Comparison of ENCODE assay signal across 8 cellular contexts in the genomic region with DNA sequence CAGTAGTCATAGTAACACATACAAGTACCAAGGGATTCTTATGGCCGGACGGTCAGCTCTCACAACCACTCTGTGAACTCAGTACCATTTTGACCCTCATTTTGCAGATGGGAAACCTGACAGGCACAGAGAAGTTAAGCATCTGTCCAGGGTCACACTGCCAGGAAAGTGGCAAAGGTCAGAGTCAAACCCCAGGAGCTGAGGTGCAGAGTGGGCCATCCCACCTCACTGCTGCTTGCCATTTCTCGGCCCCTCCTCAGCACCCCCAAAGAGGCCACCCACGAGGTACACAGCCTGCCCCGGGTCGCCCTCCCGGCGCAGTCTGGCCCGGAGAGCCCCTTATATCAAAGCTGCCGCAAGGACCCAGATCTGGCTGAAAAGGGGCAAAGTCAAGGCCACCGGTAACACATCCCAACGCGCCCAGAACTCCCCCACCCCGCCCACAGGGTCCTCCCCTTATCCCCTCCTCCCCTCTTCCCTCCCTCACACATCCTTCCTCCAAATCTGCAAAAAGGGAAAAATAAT.
DNase-seq lines count a peak whose midpoint lies in the region; ATAC-seq and TF ChIP-seq lines count a peak whose summit lies in the region.

No MANE protein-coding gene starts in this region.

- no peak for ATAC-seq in stimulated activated naive CD8-positive, alpha-beta T cell treated with anti-CD3 and anti-CD28 coated beads, Interleukin-15, Interleukin-2, amounts not matched to agents 100 U/mL and 50 U/mL, for 24 hours
- no peak for ATAC-seq in HG03280 (IDR thresholded peaks at IDR 0.05; ENCODE audit: unreplicated experiment)
- no peak for ATAC-seq in HG02870 (IDR thresholded peaks at IDR 0.05; ENCODE audit: unreplicated experiment)

- peak overlapping the region; percentile 96 for H3K27ac ChIP-seq in mucosa of rectum (ENCODE audit: low read depth in 2 of 2, low read length in 2 of 2)

- peak overlapping the region; percentile 89 to 92 for H3K9ac ChIP-seq in mucosa of rectum (ENCODE audit: low read depth in 1 of 2, low read length in 2 of 2)

- DNase-seq in stimulated activated naive CD8-positive, alpha-beta T cell treated with anti-CD3 and anti-CD28 coated beads, Interleukin-15, Interleukin-2, amounts not matched to agents 100 U/mL and 50 U/mL, for 24 hours: no peak
- no peak for DNase-seq in cardiac fibroblast (ENCODE audit: low read depth in 2 of 2)
- DNase-seq in HuH-7.5 (ENCODE audit: low spot score): no peak
- no peak for DNase-seq in NCI-H1417 treated with DMSO at 0.1 percent for 48 hours (lab: John Stamatoyannopoulos, UW)

- H3K27me3 ChIP-seq in mucosa of rectum (ENCODE audit: control insufficient read depth in 2 of 2, insufficient read depth in 2 of 2, low read length in 2 of 2): no peaks in the 10 kb centered on the region

- no peaks in the 10 kb centered on the region for H3K27me3 Mint-ChIP-seq in stimulated activated naive CD8-positive, alpha-beta T cell treated with anti-CD3 and anti-CD28 coated beads, Interleukin-15, Interleukin-2, amounts not matched to agents 100 ng/mL and 50 ng/mL, for 24 hours

- H3K27ac Mint-ChIP-seq in stimulated activated naive CD8-positive, alpha-beta T cell treated with anti-CD3 and anti-CD28 coated beads, Interleukin-15, Interleukin-2, amounts not matched to agents 100 ng/mL and 50 ng/mL, for 24 hours: peak overlapping the region; percentile 89

- H3K9me3 ChIP-seq in mucosa of rectum (ENCODE audit: control insufficient read depth in 2 of 2, low read length in 2 of 2): no peaks in the 10 kb centered on the region

- no peaks in the 10 kb centered on the region for H3K9me3 Mint-ChIP-seq in stimulated activated naive CD8-positive, alpha-beta T cell treated with anti-CD3 and anti-CD28 coated beads, Interleukin-15, Interleukin-2, amounts not matched to agents 100 ng/mL and 50 ng/mL, for 24 hours

- H3K4me1 ChIP-seq in mucosa of rectum (ENCODE audit: control insufficient read depth in 2 of 2, insufficient read depth in 2 of 2, low read length in 2 of 2): peaks cover 10 to 21% of the 10 kb centered on the region in 2 donors

- no peaks in the 10 kb centered on the region for H3K36me3 Mint-ChIP-seq in stimulated activated naive CD8-positive, alpha-beta T cell treated with anti-CD3 and anti-CD28 coated beads, Interleukin-15, Interleukin-2, amounts not matched to agents 100 ng/mL and 50 ng/mL, for 24 hours (ENCODE audit: low read depth)

- peaks cover 58% of the 10 kb centered on the region for H3K4me1 Mint-ChIP-seq in stimulated activated naive CD8-positive, alpha-beta T cell treated with anti-CD3 and anti-CD28 coated beads, Interleukin-15, Interleukin-2, amounts not matched to agents 100 ng/mL and 50 ng/mL, for 24 hours (ENCODE audit: low read depth)

- peak overlapping the region; percentile 94 for H3K4me3 Mint-ChIP-seq in stimulated activated naive CD8-positive, alpha-beta T cell treated with anti-CD3 and anti-CD28 coated beads, Interleukin-15, Interleukin-2, amounts not matched to agents 100 ng/mL and 50 ng/mL, for 24 hours

- H3K4me3 ChIP-seq in cardiac fibroblast (replicated peaks in 1 of 2; ENCODE audit: low read depth in 2 of 2, low read length in 2 of 2): peak overlapping the region; percentile 92 to 95
- peak overlapping the region; percentile 84 to 93 for H3K4me3 ChIP-seq in mucosa of rectum (ENCODE audit: low read length in 2 of 2)

- H3K36me3 ChIP-seq in mucosa of rectum (ENCODE audit: control insufficient read depth in 2 of 2, insufficient read depth in 2 of 2, low read length in 2 of 2): no peaks in the 10 kb centered on the region

- TF ChIP-seq CTCF in cardiac fibroblast (IDR thresholded peaks at IDR 0.05; ENCODE audit: low read depth, low read length): no peak
